Comparison of ENCODE assay signal across 8 cellular contexts in the genomic region with DNA sequence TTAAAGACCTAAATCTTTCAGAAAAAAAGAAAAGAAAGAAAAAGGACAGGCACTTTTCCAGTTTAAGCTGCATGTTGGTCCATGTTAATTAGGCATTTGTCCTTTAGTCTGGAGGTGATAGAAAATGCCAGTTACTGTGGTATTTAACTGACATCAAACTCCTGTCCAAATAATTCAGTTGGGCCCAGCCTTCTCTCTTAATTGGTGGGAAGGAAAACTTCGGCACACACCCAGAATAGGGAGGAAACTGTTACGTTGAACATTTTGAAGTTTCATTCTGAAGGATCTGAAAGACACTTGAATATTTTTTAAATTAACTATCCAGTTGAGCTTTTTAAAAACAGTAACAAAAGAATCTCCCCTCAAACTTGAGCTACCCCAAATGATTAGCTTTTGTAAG. TPM values are rescaled to one million over a fixed set of nuclear protein-coding genes. Genes with fewer than 3 reads are reported as not detected.
DNase-seq lines count a peak whose midpoint lies in the region; ATAC-seq and TF ChIP-seq lines count a peak whose summit lies in the region.

No MANE protein-coding gene starts in this region.

- H3F3A ChIP-seq in MM.1S (ENCODE audit: insufficient read depth, low read length) (peaks cover 69% of the 10 kb centered on the region), neural progenitor cell (ENCODE audit: low read depth) (peaks cover 38% of the 10 kb centered on the region)

- no peaks in the 10 kb centered on the region for H3K27me3 ChIP-seq in CD4-positive, CD25-positive, alpha-beta regulatory T cell (ENCODE audit: control insufficient read depth, insufficient read depth, low read length)
- H3K27me3 ChIP-seq in MM.1S (replicated peaks; ENCODE audit: insufficient read depth, low read length) (no peaks in the 10 kb centered on the region), mammary epithelial cell (ENCODE audit: insufficient read depth, low read length) (no peaks in the 10 kb centered on the region), neural progenitor cell (peaks cover 9% of the 10 kb centered on the region)

- peak overlapping the region; percentile 68 for H3K27ac ChIP-seq in CD4-positive, CD25-positive, alpha-beta regulatory T cell (ENCODE audit: insufficient read depth, low read length, poor library complexity, severe bottlenecking)
- H3K27ac ChIP-seq in MM.1S (ENCODE audit: low read length) (peak overlapping the region; percentile 97), mammary epithelial cell (ENCODE audit: insufficient read depth, low read depth, low read length) (peak overlapping the region; percentile 78), neural progenitor cell (no peak overlapping the region)

- TSS peak; percentile 1 for BruUV-seq in mammary epithelial cell (replicated peaks; lab: Mats Ljungman, UMichigan)

- peak overlapping the region; percentile 77 to 98 (median 98) for H3K27ac Mint-ChIP-seq in CD4-positive, CD25-positive, alpha-beta regulatory T cell
- H3K27ac Mint-ChIP-seq in neural progenitor cell, result no peak overlapping the region

- peaks cover 34% of the 10 kb centered on the region for H3K4me1 ChIP-seq in CD4-positive, CD25-positive, alpha-beta regulatory T cell (ENCODE audit: control insufficient read depth, insufficient read depth, low read length, poor library complexity, severe bottlenecking)
- H3K4me1 ChIP-seq in MM.1S (ENCODE audit: low read length), result peaks cover 66% of the 10 kb centered on the region
- peaks cover 40% of the 10 kb centered on the region for H3K4me1 ChIP-seq in mammary epithelial cell (ENCODE audit: insufficient read depth, low read length)
- peaks cover 46% of the 10 kb centered on the region for H3K4me1 ChIP-seq in neural progenitor cell

- H2AFZ ChIP-seq in MM.1S (ENCODE audit: low read length) (no peak overlapping the region), mammary epithelial cell (ENCODE audit: low read depth, low read length) (no peak overlapping the region), neural progenitor cell (replicated peaks) (no peak overlapping the region)

- peaks cover 67% of the 10 kb centered on the region for H3K79me2 ChIP-seq in MM.1S (ENCODE audit: low read length)
- peaks cover 96% of the 10 kb centered on the region for H3K79me2 ChIP-seq in mammary epithelial cell (ENCODE audit: insufficient read depth, low read length)
- H3K79me2 ChIP-seq in neural progenitor cell (ENCODE audit: low read depth), result peaks cover 55% of the 10 kb centered on the region

- in situ Hi-C loops in mammary epithelial cell (cut with MboI; ENCODE audit: low sequenced_read_pairs in 2 of 2), result no loop called here

- H3K9me3 Mint-ChIP-seq in CD4-positive, CD25-positive, alpha-beta regulatory T cell, result no peaks in the 10 kb centered on the region
- H3K9me3 Mint-ChIP-seq in neural progenitor cell, result no peaks in the 10 kb centered on the region

- H3K9ac ChIP-seq in MM.1S (ENCODE audit: low read length) (peak overlapping the region; percentile 78), mammary epithelial cell (ENCODE audit: insufficient read depth, low read length) (peak overlapping the region; percentile 70), neural progenitor cell (no peak overlapping the region)

- dilution Hi-C loops in mammary epithelial cell (cut with HindIII; ENCODE audit: low sequenced_read_pairs), result no loop called here

- H3K27me3 Mint-ChIP-seq in CD4-positive, CD25-positive, alpha-beta regulatory T cell, result no peaks in the 10 kb centered on the region
- H3K27me3 Mint-ChIP-seq in neural progenitor cell (ENCODE audit: insufficient read depth, low read depth), result peaks cover 5% of the 10 kb centered on the region

- H3K4me2 ChIP-seq in MM.1S (ENCODE audit: low read depth, low read length), result peak overlapping the region; percentile 89
- peak overlapping the region; percentile 72 for H3K4me2 ChIP-seq in mammary epithelial cell (ENCODE audit: insufficient read depth, low read depth, low read length)
- peak overlapping the region; percentile 33 for H3K4me2 ChIP-seq in neural progenitor cell

- H4K20me1 ChIP-seq in MM.1S (ENCODE audit: insufficient read depth, low read length) (no peaks in the 10 kb centered on the region), mammary epithelial cell (ENCODE audit: insufficient read depth, low read length) (no peaks in the 10 kb centered on the region), neural progenitor cell (ENCODE audit: low read depth) (peaks cover 67% of the 10 kb centered on the region)

- H3K9me2 ChIP-seq in MM.1S (replicated peaks; ENCODE audit: insufficient read depth, low read length), result no peaks in the 10 kb centered on the region

- WGBS in mammary epithelial cell (ENCODE audit: low coverage, missing lambda C conversion rate), result 24% methylated on average over 2 of the region's 2 CpGs

- CTCF ChIA-PET in mammary epithelial cell (lab: Charles Lee; ENCODE audit: low non-redundant PET), result no interaction called here

- peak overlapping the region in 3 of 4 donors; percentile 15 to 93 (median 85) for H3K4me3 Mint-ChIP-seq in CD4-positive, CD25-positive, alpha-beta regulatory T cell
- no peak overlapping the region for H3K4me3 Mint-ChIP-seq in neural progenitor cell

- H3K36me3 ChIP-seq in CD4-positive, CD25-positive, alpha-beta regulatory T cell (ENCODE audit: control insufficient read depth, insufficient read depth, low read length), result no peaks in the 10 kb centered on the region
- H3K36me3 ChIP-seq in MM.1S (replicated peaks; ENCODE audit: insufficient read depth, low read length) (no peaks in the 10 kb centered on the region), mammary epithelial cell (ENCODE audit: insufficient read depth, low read length) (no peaks in the 10 kb centered on the region), neural progenitor cell (no peaks in the 10 kb centered on the region)

- no peak for DNase-seq in CD4-positive, CD25-positive, alpha-beta regulatory T cell
- no peak for DNase-seq in MM.1S
- no peak for DNase-seq in mammary epithelial cell
- no peak for DNase-seq in neural progenitor cell (ENCODE audit: low spot score)
- DNase-seq in NCI-H226, result no peak
- DNase-seq in D341Med (ENCODE audit: low spot score), result no peak
- DNase-seq in NCI-H524 (lab: John Stamatoyannopoulos, UW), result no peak
- no peak for DNase-seq in NCI-H2227 (lab: John Stamatoyannopoulos, UW; ENCODE audit: unreplicated experiment)

- H3K4me1 Mint-ChIP-seq in CD4-positive, CD25-positive, alpha-beta regulatory T cell, result peaks cover 28 to 69% (median 59%) of the 10 kb centered on the region in 4 donors
- peaks cover 50% of the 10 kb centered on the region for H3K4me1 Mint-ChIP-seq in neural progenitor cell

- H3K36me3 Mint-ChIP-seq in CD4-positive, CD25-positive, alpha-beta regulatory T cell, result no peaks in the 10 kb centered on the region
- no peaks in the 10 kb centered on the region for H3K36me3 Mint-ChIP-seq in neural progenitor cell

- H3K4me3 ChIP-seq in CD4-positive, CD25-positive, alpha-beta regulatory T cell (ENCODE audit: low read depth, low read length), result peak overlapping the region; percentile 86
- peak overlapping the region; percentile 35 for H3K4me3 ChIP-seq in MM.1S (ENCODE audit: low read length)
- H3K4me3 ChIP-seq in mammary epithelial cell (replicated peaks in 1 of 3; ENCODE audit: insufficient read depth in 1 of 3, low read depth in 2 of 3, low read length in 3 of 3), result peak overlapping the region in 1 of 3 experiments; percentile 15
- no peak overlapping the region for H3K4me3 ChIP-seq in neural progenitor cell

- intact Hi-C loops in mammary epithelial cell (cut with micrococcal nuclease), result no loop called here

- no peaks in the 10 kb centered on the region for H3K9me3 ChIP-seq in CD4-positive, CD25-positive, alpha-beta regulatory T cell (ENCODE audit: control insufficient read depth in 2 of 2, low read length in 2 of 2)
- H3K9me3 ChIP-seq in MM.1S (replicated peaks; ENCODE audit: insufficient read depth, low read length) (no peaks in the 10 kb centered on the region), mammary epithelial cell (replicated peaks; ENCODE audit: insufficient read depth, low read length) (no peaks in the 10 kb centered on the region), neural progenitor cell (ENCODE audit: low read depth) (no peaks in the 10 kb centered on the region)

- ATAC-seq in CD4-positive, CD25-positive, alpha-beta regulatory T cell (ENCODE audit: low read depth in 2 of 2), result no peak

- no peak for TF ChIP-seq CTCF in MM.1S (IDR thresholded peaks at IDR 0.05; ENCODE audit: low read length)
- no peak for TF ChIP-seq CTCF in mammary epithelial cell (conservative IDR thresholded peaks at IDR 0.05 in 1 of 2, IDR thresholded peaks at IDR 0.05 in 1 of 2; ENCODE audit: extremely low read depth in 1 of 2, insufficient read depth in 1 of 2, low read depth in 1 of 2, low read length in 2 of 2)
- TF ChIP-seq CTCF in neural progenitor cell (IDR thresholded peaks at IDR 0.05), result no peak

RNA-seq across cellular contexts. Expression of a gene that starts 30.4 kb away (rescaled TPM):
- total RNA-seq in CD4-positive, CD25-positive, alpha-beta regulatory T cell, result 45.2 TPM
- polyA plus RNA-seq in CD4-positive, CD25-positive, alpha-beta regulatory T cell, result 1 to 10 TPM; 1.2 to 3.8 (median 2.1) TPM
- total RNA-seq in mammary epithelial cell (10 to 100 TPM; 25.3 to 39.3 TPM), neural progenitor cell (ENCODE audit: low replicate concordance) (12.1 and 13.1 TPM in 2 replicates)
- 3.7 TPM for polyA plus RNA-seq in mammary epithelial cell
- 77.1 TPM for polyA minus RNA-seq in mammary epithelial cell

Comparison
In these comparisons a context has a peak if more than half of its experiments do, and no peak if none do; other contexts are left out.
1. H3K4me2 ChIP-seq: peak in every context shown above with its lines; median percentile 89 in MM.1S; 72 in mammary epithelial cell; 33 in neural progenitor cell.